ENCODE assay signal across 15 cellular contexts in the genomic region with DNA sequence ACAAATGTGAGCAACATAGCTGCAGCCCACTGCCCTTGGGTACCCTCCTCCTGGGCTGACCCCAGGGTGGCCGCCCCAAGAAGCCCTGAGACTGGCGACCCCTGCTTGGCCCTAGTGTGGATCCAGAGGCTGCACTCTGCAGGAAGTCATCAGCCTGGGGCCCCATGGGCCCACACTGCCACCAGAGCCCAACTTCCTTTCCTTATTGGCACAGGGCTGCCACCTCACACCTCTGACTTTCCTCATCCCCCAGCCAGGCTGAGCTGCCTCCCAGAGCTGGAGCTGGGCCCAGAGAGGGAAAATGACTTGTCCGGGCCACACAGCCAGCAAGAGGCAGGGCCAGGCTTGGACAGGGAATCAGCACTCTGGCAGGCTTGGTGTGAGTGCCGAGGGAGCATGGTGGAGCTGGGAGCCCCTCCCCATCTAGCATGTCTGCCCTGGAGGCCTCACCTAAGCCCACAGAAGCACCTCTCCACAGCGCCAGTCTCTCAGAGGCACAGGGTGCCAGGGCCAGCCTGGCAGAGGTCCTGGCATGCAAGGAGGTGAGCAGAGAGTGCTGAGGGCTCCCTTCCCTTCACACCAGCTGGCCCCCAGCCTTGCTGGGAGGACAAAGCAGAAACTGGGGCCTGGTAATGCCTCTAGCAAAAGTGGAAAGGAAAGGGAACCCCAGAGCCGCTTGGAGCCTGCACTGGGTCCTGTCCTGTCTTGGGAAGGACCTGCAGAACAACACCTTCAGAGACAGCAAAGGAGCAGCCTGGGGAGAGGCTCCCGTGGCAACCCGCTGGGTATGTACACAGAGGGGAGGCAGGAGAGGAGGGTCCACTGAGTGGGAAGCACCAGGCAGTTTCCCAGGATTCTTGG. TPM values are rescaled to one million over a fixed set of nuclear protein-coding genes. Genes with fewer than 3 reads are reported as not detected.
DNase-seq lines count a peak whose midpoint lies in the region; ATAC-seq, FAIRE-seq and TF ChIP-seq lines count a peak whose summit lies in the region.
"Had no signal": no experiment of that assay in that cellular context is flagged by ENCODE, and none has a peak within 500 bp of the region (broad histone marks: within the 10 kb centered on the region; RNA-seq: fewer than 3 reads in every experiment).

No MANE protein-coding gene starts in this region.

- FAIRE-seq in GM12891 (lab: Jason Lieb, UNC): no peak

- H3K4me1 ChIP-seq in BE2C: no peaks in the 10 kb centered on the region

- H3K27me3 ChIP-seq in BE2C: no peaks in the 10 kb centered on the region

- H3K4me1 Mint-ChIP-seq in nephron: peaks cover 8% of the 10 kb centered on the region

- no peaks in the 10 kb centered on the region for H3K36me3 Mint-ChIP-seq in nephron (ENCODE audit: low read depth)

- H3K9me3 ChIP-seq in BE2C: no peaks in the 10 kb centered on the region

- TF ChIP-seq CTCF in NB4 (IDR thresholded peaks at IDR 0.05; ENCODE audit: low read depth, low read length) (no peak), nephron (IDR thresholded peaks at IDR 0.05; ENCODE audit: unreplicated experiment in 3 of 3) (no peak), BE2C (IDR thresholded peaks at IDR 0.05; ENCODE audit: low read depth, low read length) (no peak)

- DNase-seq in GDM1 (lab: John Stamatoyannopoulos, UW) (peak; percentile 41), NB4 (ENCODE audit: low read depth) (peak; percentile 39), ecto neural progenitor cell (ENCODE audit: low spot score) (peak; percentile 50), GM12891 (ENCODE audit: insufficient read length, low spot score) (no peak), BE2C (no peak)
- DNase-seq: central memory CD4-positive, alpha-beta T cell; DND-41; foreskin melanocyte; NCI-H2107; occipital lobe; PC-9 had no signal

- H3K9me3 Mint-ChIP-seq in nephron: no peaks in the 10 kb centered on the region
- H3K9me3 Mint-ChIP-seq: activated T-helper 1 cell treated with anti-CD3 and anti-CD28 coated beads, Interleukin-12 subunit alpha, Interleukin-12 subunit beta, Interleukin-2, Interleukin-4 antibody, amounts not matched to agents 30 ng/mL and 10 ng/mL and 1 ng/mL, durations not matched to agents 14 hours and 24 hours and 36 hours; stimulated activated naive CD8-positive, alpha-beta T cell treated with anti-CD3 and anti-CD28 coated beads, Interleukin-15, Interleukin-2, amounts not matched to agents 100 ng/mL and 50 ng/mL, for 24 hours had no signal

- no peak overlapping the region for H3K27ac Mint-ChIP-seq in nephron
- H3K27ac Mint-ChIP-seq: activated T-helper 1 cell treated with anti-CD3 and anti-CD28 coated beads, Interleukin-12 subunit alpha, Interleukin-12 subunit beta, Interleukin-2, Interleukin-4 antibody, amounts not matched to agents 30 ng/mL and 10 ng/mL and 1 ng/mL, durations not matched to agents 14 hours and 24 hours and 36 hours; stimulated activated naive CD8-positive, alpha-beta T cell treated with anti-CD3 and anti-CD28 coated beads, Interleukin-15, Interleukin-2, amounts not matched to agents 100 ng/mL and 50 ng/mL, for 24 hours had no signal

- peaks cover 50% of the 10 kb centered on the region for H3K27me3 Mint-ChIP-seq in nephron (ENCODE audit: low read depth)

- TF ChIP-seq POLR2A in NB4 (IDR thresholded peaks at IDR 0.05; ENCODE audit: extremely low read depth, insufficient read length) (no peak), GM12891 (IDR thresholded peaks at IDR 0.05; ENCODE audit: low read depth, low read length) (no peak)

- H3K4me3 ChIP-seq in NB4 (ENCODE audit: low read depth, low read length) (no peak overlapping the region), BE2C (ENCODE audit: low read depth, low read length) (no peak overlapping the region)
- H3K4me3 ChIP-seq: PC-9 had no signal

- no peak for ATAC-seq in HG03457 (IDR thresholded peaks at IDR 0.05; ENCODE audit: unreplicated experiment)

- H3K4me3 Mint-ChIP-seq in nephron: peak overlapping the region in 2 of 3 experiments; percentile 16 to 43
- H3K4me3 Mint-ChIP-seq: activated T-helper 1 cell treated with anti-CD3 and anti-CD28 coated beads, Interleukin-12 subunit alpha, Interleukin-12 subunit beta, Interleukin-2, Interleukin-4 antibody, amounts not matched to agents 30 ng/mL and 10 ng/mL and 1 ng/mL, durations not matched to agents 14 hours and 24 hours and 36 hours; stimulated activated naive CD8-positive, alpha-beta T cell treated with anti-CD3 and anti-CD28 coated beads, Interleukin-15, Interleukin-2, amounts not matched to agents 100 ng/mL and 50 ng/mL, for 24 hours had no signal

- H3K36me3 ChIP-seq in BE2C: no peaks in the 10 kb centered on the region

TF ChIP-seq in GM12891, 5 proteins besides CTCF, POLR2A, EP300 and RAD21:
- TF ChIP-seq SPI1 (IDR thresholded peaks at IDR 0.05; ENCODE audit: low read depth, low read length) (no peak), TAF1 (IDR thresholded peaks at IDR 0.05; ENCODE audit: low read depth, low read length) (no peak), POU2F2 (IDR thresholded peaks at IDR 0.05; ENCODE audit: low read depth, low read length) (no peak), POLR2AphosphoS5 (IDR thresholded peaks at IDR 0.05; ENCODE audit: low read depth, low read length) (no peak), PAX5 (IDR thresholded peaks at IDR 0.05; ENCODE audit: insufficient read depth, low read length, severe bottlenecking) (no peak)

RNA-seq across cellular contexts. Expression of gene RAP1GAP, which starts 3.2 kb away (rescaled TPM):
- 0.49 TPM for polyA plus RNA-seq in GM12891 (2012; ENCODE audit: low read depth, missing spikeins)
- polyA plus RNA-seq in BE2C (2012; ENCODE audit: insufficient read depth, insufficient read length, low read depth): 7.0 TPM

Comparison
In these comparisons a context has a peak if more than half of its experiments do, and no peak if none do; other contexts are left out.
1. DNase-seq: peak in GDM1 (single experiment), NB4 (single experiment) and ecto neural progenitor cell (single experiment); none in GM12891 (single experiment) and BE2C (single experiment).